Comparison of ENCODE assay signal across 17 cellular contexts in genomic region chr17:50048988-50049387, GRCh38. TPM values are rescaled to one million over a fixed set of nuclear protein-coding genes. Genes with fewer than 3 reads are reported as not detected.
DNase-seq lines count a peak whose midpoint lies in the region; ATAC-seq, FAIRE-seq and TF ChIP-seq lines count a peak whose summit lies in the region.
"Had no signal": no experiment of that assay in that cellular context is flagged by ENCODE, and none has a peak within 500 bp of the region (broad histone marks: within the 10 kb centered on the region; RNA-seq: fewer than 3 reads in every experiment).

No MANE protein-coding gene starts in this region.

- POLR2A ChIA-PET in A549 (lab: Yijun Ruan, JAX) = interaction anchor here (1.7 kb wide), 1 partner anchor 21 kb away, joined by 11 read pairs; no protein-coding TSS in a partner anchor

- no peaks in the 10 kb centered on the region for H3K79me2 ChIP-seq in keratinocyte (ENCODE audit: control insufficient read depth, insufficient read depth, low read length)

- dilution Hi-C loops in keratinocyte (cut with MboI; ENCODE audit: extremely low pct_ligation_motif_present, low sequenced_read_pairs) = no loop called here

- H3K9ac ChIP-seq in keratinocyte (ENCODE audit: control insufficient read depth, extremely low read depth, insufficient read depth, low read length) = no peak overlapping the region

- no peak for TF ChIP-seq POLR2A in A549 (IDR thresholded peaks at IDR 0.05; ENCODE audit: low read length)

- CTCF ChIA-PET in A549 (lab: Yijun Ruan, JAX) = interaction anchor here (1.3 to 22.1 kb wide), 5 partner anchors 6 to 47 kb away, joined by 6 to 285 read pairs (median 8); partner anchors contain the start of genes ITGA3 and PDK2

- TF ChIP-seq RAD21 in A549 (conservative IDR thresholded peaks at IDR 0.05 in 1 of 2, IDR thresholded peaks at IDR 0.05 in 1 of 2) = no peak

- TF ChIP-seq EP300 in A549 (IDR thresholded peaks at IDR 0.05) = no peak

- H3K36me3 ChIP-seq in SJSA1 = no peaks in the 10 kb centered on the region
- H3K36me3 ChIP-seq in keratinocyte (ENCODE audit: control insufficient read depth in 2 of 2, extremely low read depth in 1 of 2, insufficient read depth in 2 of 2, low read length in 2 of 2) = peaks cover 0 to 4% of the 10 kb centered on the region in 2 experiments
- H3K36me3 ChIP-seq in small intestine (ENCODE audit: control insufficient read depth in 2 of 2, insufficient read depth in 2 of 2, low read length in 2 of 2) = no peaks in the 10 kb centered on the region

- peaks cover 5% of the 10 kb centered on the region for H3K9me1 ChIP-seq in keratinocyte (ENCODE audit: control insufficient read depth, extremely low read depth, insufficient read depth, low read length)

- 88% methylated on average over 4 of the region's 4 CpGs for WGBS in A549 (ENCODE audit: missing lambda C conversion rate)
- WGBS in small intestine, 3 donors = 65 to 83% (median 72%) methylated on average over 4 of the region's 4 CpGs

- peak overlapping the region; percentile 92 to 97; a peak in 5 of 6 replicates for H3K27ac ChIP-seq in A549
- H3K27ac ChIP-seq in SJSA1 = peak overlapping the region; percentile 85; the same call in 1 of the 2 replicates
- no peak overlapping the region for H3K27ac ChIP-seq in keratinocyte (ENCODE audit: control insufficient read depth, insufficient read depth, low read length)
- no peak overlapping the region for H3K27ac ChIP-seq in small intestine (ENCODE audit: low read depth in 1 of 2, low read length in 1 of 2)

- no peaks in the 10 kb centered on the region for H3K27me3 ChIP-seq in SJSA1 (replicated peaks)
- no peaks in the 10 kb centered on the region for H3K27me3 ChIP-seq in keratinocyte (ENCODE audit: control insufficient read depth, extremely low read depth, insufficient read depth, low read length)
- H3K27me3 ChIP-seq in small intestine (ENCODE audit: control insufficient read depth in 2 of 2, insufficient read depth in 2 of 2, low read length in 2 of 2) = no peaks in the 10 kb centered on the region

- FAIRE-seq in A549 (lab: Jason Lieb, UNC) = no peak
- peak; percentile 53 for FAIRE-seq in keratinocyte (lab: Jason Lieb, UNC)
- no peak for FAIRE-seq in small intestine (lab: Jason Lieb, UNC)

- H3K4me3 ChIP-seq in A549 (no peak overlapping the region), SJSA1 (no peak overlapping the region), keratinocyte (ENCODE audit: control insufficient read depth in 2 of 3, extremely low read depth in 1 of 3, insufficient read depth in 2 of 3, low read depth in 1 of 3, low read length in 3 of 3) (no peak overlapping the region), small intestine (ENCODE audit: low read depth in 1 of 2, low read length in 2 of 2) (no peak overlapping the region)
- H3K4me3 ChIP-seq: GM23338 had no signal

- no peaks in the 10 kb centered on the region for H4K20me1 ChIP-seq in keratinocyte (ENCODE audit: control insufficient read depth, extremely low read depth, insufficient read depth, low read length)

- H3K9me3 ChIP-seq in A549 (no peaks in the 10 kb centered on the region), SJSA1 (replicated peaks) (no peaks in the 10 kb centered on the region), keratinocyte (ENCODE audit: control insufficient read depth, low read depth, low read length) (no peaks in the 10 kb centered on the region), small intestine (ENCODE audit: control insufficient read depth, low read depth) (no peaks in the 10 kb centered on the region)

- H3K4me2 ChIP-seq in A549 (no peak overlapping the region), keratinocyte (ENCODE audit: control insufficient read depth, extremely low read depth, insufficient read depth, low read depth, low read length) (no peak overlapping the region)
- H3K4me2 ChIP-seq: GM23338 had no signal

- DNase-seq in A549 (ENCODE audit: low read depth in 1 of 2, low spot score in 1 of 2) (no peak), EH (ENCODE audit: low read depth) (peak; percentile 37), SJSA1 (ENCODE audit: low read depth in 1 of 2, low spot score in 2 of 2) (no peak), keratinocyte (ENCODE audit: low read depth, low spot score) (no peak), small intestine (no peak), OCI-M1 (lab: John Stamatoyannopoulos, UW) (no peak), NCI-H146 (lab: John Stamatoyannopoulos, UW) (no peak)
- DNase-seq in activated effector memory CD4-positive, alpha-beta T cell treated with anti-CD3 and anti-CD28 coated beads, Interleukin-2, amount 50 U/mL, for 16 hours = no peak
- DNase-seq: COR-L47, DMS53, KG1, NCI-H1436, NCI-H2029 treated with DMSO at 0.1 percent for 48 hours, NCI-H510A, NCI-H82, Right ventricle myocardium superior had no signal

- no peak for ATAC-seq in A549

- TF ChIP-seq CTCF in A549 (IDR thresholded peaks at IDR 0.05) (no peak), keratinocyte (optimal IDR thresholded peaks at IDR 0.05 in 1 of 3, IDR thresholded peaks at IDR 0.05 in 1 of 3, conservative IDR thresholded peaks at IDR 0.05 in 1 of 3; ENCODE audit: extremely low read depth in 1 of 3, insufficient read depth in 2 of 3, low read length in 3 of 3) (no peak)

- H3K4me1 ChIP-seq in A549 (peaks cover 96% of the 10 kb centered on the region), SJSA1 (replicated peaks) (peaks cover 79% of the 10 kb centered on the region), keratinocyte (ENCODE audit: control insufficient read depth, extremely low read depth, insufficient read depth, low read length) (peaks cover 85% of the 10 kb centered on the region), small intestine (ENCODE audit: control insufficient read depth in 2 of 2, insufficient read depth in 1 of 2, low read depth in 1 of 2, low read length in 1 of 2) (peaks cover 2 to 5% of the 10 kb centered on the region in 2 donors)

- no peak overlapping the region for H2AFZ ChIP-seq in keratinocyte (ENCODE audit: control insufficient read depth, low read length)
- H2AFZ ChIP-seq: GM23338 had no signal

TF ChIP-seq in A549, 52 proteins besides CTCF, POLR2A, EP300 and RAD21 (continues in another document):
- TF ChIP-seq HOXA7 (CRISPR knock-in tag; IDR thresholded peaks at IDR 0.05) (no peak), SMC3 (IDR thresholded peaks at IDR 0.05) (no peak), NPAS2 (CRISPR knock-in tag; IDR thresholded peaks at IDR 0.05; ENCODE audit: borderline replicate concordance) (no peak), PHF8 (IDR thresholded peaks at IDR 0.05; ENCODE audit: borderline replicate concordance, low read depth) (no peak), HEYL (CRISPR knock-in tag; IDR thresholded peaks at IDR 0.05) (no peak), NFE2L2 (conservative IDR thresholded peaks at IDR 0.05; ENCODE audit: low read length) (no peak)

RNA-seq across cellular contexts. Expression of gene ITGA3, which starts 6.9 kb away (rescaled TPM):
- 141 and 181 TPM in 2 replicates for polyA plus RNA-seq in A549 (2011; rRNA removed)
- polyA plus RNA-seq in A549 (2012; cell fraction: cytosol; rRNA removed) = 182 and 240 TPM in 2 replicates
- polyA plus RNA-seq in A549 (2012; cell fraction: nucleus; rRNA removed) = 975 and 1,352 TPM in 2 replicates
- 248 to 268 TPM (median 256 TPM) in 3 replicates for polyA plus RNA-seq in A549 (2017; fragmentation: RNase III; extraction: RNeasy Plus Mini Kit Qiagen cat#74134 plus additional on column Dnase treatment)
- 337 and 368 TPM in 2 replicates for polyA minus RNA-seq in A549 (2011; rRNA and poly(A)+ RNA removed)
- 142 and 195 TPM in 2 replicates for total RNA-seq in SJSA1 (2014; rRNA removed; shearing (Covaris generic))
- 427 to 733 TPM (median 708 TPM) in 3 replicates for polyA plus RNA-seq in keratinocyte
- 311 TPM for polyA plus RNA-seq in keratinocyte (2011; ENCODE audit: low read depth)
- 216 and 405 TPM in 2 replicates for polyA plus RNA-seq in keratinocyte (2011; cell fraction: cytosol; rRNA removed)
- 1,779 and 2,144 TPM in 2 replicates for polyA plus RNA-seq in keratinocyte (2011; cell fraction: nucleus; rRNA removed)
- polyA plus RNA-seq in keratinocyte (2012; ENCODE audit: low replicate concordance) = 460 and 965 TPM in 2 replicates
- polyA minus RNA-seq in keratinocyte = 1,193 to 2,515 TPM (median 1,361 TPM) in 3 replicates
- polyA minus RNA-seq in keratinocyte (2011; cell fraction: cytosol; rRNA and poly(A)+ RNA removed) = 897 TPM
- 2,521 and 2,609 TPM in 2 replicates for polyA minus RNA-seq in keratinocyte (2011; cell fraction: nucleus; rRNA and poly(A)+ RNA removed)
- 10 to 100 TPM; 53.5 to 96.4 (median 75.7) TPM for polyA plus RNA-seq in small intestine

RNA-seq across cellular contexts. Expression of gene PDK2, which starts 46.2 kb away (rescaled TPM):
- polyA plus RNA-seq in A549 (2011; rRNA removed) = 28.5 and 34.4 TPM in 2 replicates
- 59.2 and 79.0 TPM in 2 replicates for polyA plus RNA-seq in A549 (2012; cell fraction: cytosol; rRNA removed)
- polyA plus RNA-seq in A549 (2012; cell fraction: nucleus; rRNA removed) = 67.5 and 95.4 TPM in 2 replicates
- polyA plus RNA-seq in A549 (2017; fragmentation: RNase III; extraction: RNeasy Plus Mini Kit Qiagen cat#74134 plus additional on column Dnase treatment) = 14.1 to 19.8 TPM (median 15.2 TPM) in 3 replicates
- 65.2 and 71.3 TPM in 2 replicates for polyA minus RNA-seq in A549 (2011; rRNA and poly(A)+ RNA removed)
- 22.2 and 25.3 TPM in 2 replicates for total RNA-seq in SJSA1 (2014; rRNA removed; shearing (Covaris generic))
- 7.5 to 24.1 TPM (median 8.6 TPM) in 3 replicates for polyA plus RNA-seq in keratinocyte
- 2.1 TPM for polyA plus RNA-seq in keratinocyte (2011; ENCODE audit: low read depth)
- 19.2 and 30.7 TPM in 2 replicates for polyA plus RNA-seq in keratinocyte (2011; cell fraction: cytosol; rRNA removed)
- polyA plus RNA-seq in keratinocyte (2011; cell fraction: nucleus; rRNA removed) = 21.7 and 30.4 TPM in 2 replicates
- polyA plus RNA-seq in keratinocyte (2012; ENCODE audit: low replicate concordance) = 5.9 and 11.2 TPM in 2 replicates
- polyA minus RNA-seq in keratinocyte = 21.8 to 28.3 TPM (median 21.9 TPM) in 3 replicates
- polyA minus RNA-seq in keratinocyte (2011; cell fraction: cytosol; rRNA and poly(A)+ RNA removed) = 18.8 TPM
- polyA minus RNA-seq in keratinocyte (2011; cell fraction: nucleus; rRNA and poly(A)+ RNA removed) = 11.7 and 14.0 TPM in 2 replicates
- 10 to 100 TPM; 27.2 to 39.6 (median 34.0) TPM for polyA plus RNA-seq in small intestine

RNA-seq across cellular contexts. Expression of gene DLX3, which starts 54.0 kb away (rescaled TPM):
- polyA plus RNA-seq in A549 (2011; rRNA removed) = 0.04 TPM in 1 of 2 replicates, not detected in the other
- polyA plus RNA-seq in A549 (2012; cell fraction: cytosol; rRNA removed) = 0.08 and 0.12 TPM in 2 replicates
- 0.04 and 0.13 TPM in 2 replicates for polyA plus RNA-seq in A549 (2012; cell fraction: nucleus; rRNA removed)
- 0.04 to 0.24 TPM (median 0.17 TPM) in 3 replicates for polyA plus RNA-seq in A549 (2017; fragmentation: RNase III; extraction: RNeasy Plus Mini Kit Qiagen cat#74134 plus additional on column Dnase treatment)
- not detected in 2 replicates for polyA minus RNA-seq in A549 (2011; rRNA and poly(A)+ RNA removed)
- total RNA-seq in SJSA1 (2014; rRNA removed; shearing (Covaris generic)) = not detected in 2 replicates
- polyA plus RNA-seq in keratinocyte = 0.62 to 0.81 TPM (median 0.72 TPM) in 3 replicates
- 8.7 TPM for polyA plus RNA-seq in keratinocyte (2011; ENCODE audit: low read depth)
- polyA plus RNA-seq in keratinocyte (2011; cell fraction: cytosol; rRNA removed) = 0.97 and 1.3 TPM in 2 replicates
- 2.3 and 3.3 TPM in 2 replicates for polyA plus RNA-seq in keratinocyte (2011; cell fraction: nucleus; rRNA removed)
- 1.6 and 17.5 TPM in 2 replicates for polyA plus RNA-seq in keratinocyte (2012; ENCODE audit: low replicate concordance)
- 0.64 to 1.8 TPM (median 1.0 TPM) in 3 replicates for polyA minus RNA-seq in keratinocyte
- 2.1 TPM for polyA minus RNA-seq in keratinocyte (2011; cell fraction: cytosol; rRNA and poly(A)+ RNA removed)
- 1.1 and 1.3 TPM in 2 replicates for polyA minus RNA-seq in keratinocyte (2011; cell fraction: nucleus; rRNA and poly(A)+ RNA removed)
- 1 to 10 TPM in 1 of 3 donors, not detected in 2; 1.4 TPM for polyA plus RNA-seq in small intestine
- total RNA-seq: Right ventricle myocardium superior had no signal

Comparison
In these comparisons a context has a peak if more than half of its experiments do, and no peak if none do; other contexts are left out.
1. H3K27ac ChIP-seq: peak in A549 (2 of 2) and SJSA1 (single experiment); none in keratinocyte (single experiment) and small intestine (0 of 2).